Comparison of ENCODE assay signal across 17 cellular contexts in the genomic region with DNA sequence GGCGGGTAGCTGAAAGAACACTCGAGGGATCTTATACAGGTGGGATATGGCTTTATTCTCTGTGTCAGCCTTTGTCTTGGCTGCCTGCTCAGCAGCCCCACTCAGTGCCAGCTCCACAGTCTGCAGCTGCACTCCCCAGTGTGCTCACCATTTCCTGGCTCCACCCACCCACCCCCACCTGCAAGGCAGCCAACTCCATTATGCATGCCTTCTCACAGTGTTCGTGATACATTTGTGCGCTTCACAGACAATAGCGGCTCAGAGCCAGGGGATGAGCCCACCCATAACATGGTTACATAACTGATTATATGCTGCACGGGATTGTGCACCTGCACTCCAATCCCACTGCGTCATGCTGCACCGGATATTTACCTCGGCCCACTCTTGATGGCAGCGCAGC. TPM values are rescaled to one million over a fixed set of nuclear protein-coding genes. Genes with fewer than 3 reads are reported as not detected.
DNase-seq lines count a peak whose midpoint lies in the region; ATAC-seq, FAIRE-seq and TF ChIP-seq lines count a peak whose summit lies in the region.
"Had no signal": no experiment of that assay in that cellular context is flagged by ENCODE, and none has a peak within 500 bp of the region (broad histone marks: within the 10 kb centered on the region; RNA-seq: fewer than 3 reads in every experiment).

No MANE protein-coding gene starts in this region.

- no peak overlapping the region for H2BK15ac ChIP-seq in H9 (ENCODE audit: low read depth, low read length)

- no peak overlapping the region for H3T11ph ChIP-seq in H9 (ENCODE audit: low read length)

- no peak overlapping the region for H3K9ac ChIP-seq in H9 (ENCODE audit: extremely low read depth, insufficient read length, low read length)
- H3K9ac ChIP-seq: BLaER1 had no signal

- H3K14ac ChIP-seq in H9 (ENCODE audit: insufficient read depth, low read length) = no peak overlapping the region

- no peak overlapping the region for H3K18ac ChIP-seq in H9 (ENCODE audit: insufficient read length, low read depth, low read length)

- CTCF ChIA-PET in WTC11 (lab: Charles Lee) = interaction anchor here (0.6 to 0.8 kb wide), 3 partner anchors 9 to 285 kb away, joined by 3 to 4 read pairs (median 3); a partner anchor contains a TSS

- H3K56ac ChIP-seq in H9 (ENCODE audit: insufficient read length, low read depth, low read length) = no peak overlapping the region

- H3K4me2 ChIP-seq in H9 (ENCODE audit: insufficient read depth, insufficient read length, low read length) = no peak overlapping the region
- H3K4me2 ChIP-seq: BLaER1 had no signal

- no peaks in the 10 kb centered on the region for H3K9me3 ChIP-seq in H9 (ENCODE audit: control insufficient read depth, low read depth, low read length)
- H3K9me3 ChIP-seq: BLaER1, HAP-1 had no signal

- no peak for DNase-seq in GM12891 (ENCODE audit: insufficient read length, low spot score)
- peak; percentile 50 for DNase-seq in H9
- no peak for DNase-seq in WTC11 (ENCODE audit: low spot score)
- DNase-seq in iPS-NIHi7 (ENCODE audit: extremely low spot score) = peak; percentile 31
- no peak for DNase-seq in COLO829 (ENCODE audit: low spot score)
- DNase-seq in amniotic stem cell (lab: John Stamatoyannopoulos, UW) = no peak
- no peak for DNase-seq in NCI-H1105 treated with DMSO at 0.1 percent for 48 hours (lab: John Stamatoyannopoulos, UW)
- DNase-seq in NCI-H2227 treated with DMSO at 0.1 percent for 48 hours (lab: John Stamatoyannopoulos, UW) = no peak
- DNase-seq: EL; NCI-H1092; NCI-H187 treated with DMSO at 0.1 percent for 48 hours; NCI-H524; NK-92 treated with Interleukin-12 subunit alpha and Interleukin-12 subunit beta, amount 100 ng/mL, for 24 hours had no signal

- H3K27me3 Mint-ChIP-seq in H9 (ENCODE audit: low read depth) (peaks cover 7% of the 10 kb centered on the region), WTC11 (ENCODE audit: low read depth) (peaks cover 5% of the 10 kb centered on the region; the same call in 1 of the 2 replicates)

- WGBS in H9 (ENCODE audit: extremely low coverage, insufficient read length, low lambda C conversion rate) = no CpG with 5 or more reads among the region's 10 CpGs

- no peak overlapping the region for H4K5ac ChIP-seq in H9 (ENCODE audit: insufficient read length, low read depth, low read length)

- no peak overlapping the region for H2BK20ac ChIP-seq in H9 (ENCODE audit: low read depth, low read length, poor library complexity, severe bottlenecking)

- H3K4me1 ChIP-seq in H9 (ENCODE audit: insufficient read depth, low read length) = no peaks in the 10 kb centered on the region
- H3K4me1 ChIP-seq: BLaER1, HAP-1 had no signal

- H3K36me3 Mint-ChIP-seq in H9 (ENCODE audit: insufficient read depth in 1 of 3, low read depth in 3 of 3) = no peaks in the 10 kb centered on the region
- H3K36me3 Mint-ChIP-seq in WTC11 = no peaks in the 10 kb centered on the region

- POLR2A ChIA-PET in WTC11 (lab: Charles Lee) = no interaction called here

- H3K4me3 Mint-ChIP-seq in H9 (no peak overlapping the region), WTC11 (no peak overlapping the region)

- H4K8ac ChIP-seq in H9 (replicated peaks; ENCODE audit: insufficient read length, low read depth, low read length) = no peak overlapping the region

- no peaks in the 10 kb centered on the region for H3K27me3 ChIP-seq in H9 (ENCODE audit: insufficient read depth, low read length)
- H3K27me3 ChIP-seq: BLaER1 had no signal

- no peak overlapping the region for H2BK120ac ChIP-seq in H9 (ENCODE audit: low read depth, low read length, poor library complexity, severe bottlenecking)

- no peaks in the 10 kb centered on the region for H3K9me3 Mint-ChIP-seq in H9
- peaks cover 5% of the 10 kb centered on the region; the same call in 1 of the 2 replicates for H3K9me3 Mint-ChIP-seq in WTC11

- H2BK5ac ChIP-seq in H9 (ENCODE audit: insufficient read length, low read length) = no peak overlapping the region

- peak; percentile 83 for FAIRE-seq in GM12891 (lab: Jason Lieb, UNC)

- no peak for TF ChIP-seq POLR2A in GM12891 (IDR thresholded peaks at IDR 0.05; ENCODE audit: low read depth, low read length)

- H3K4me1 Mint-ChIP-seq in H9 (peaks cover 3% of the 10 kb centered on the region in 2 experiments; a peak in 1 of 4 replicates), WTC11 (no peaks in the 10 kb centered on the region)

- no peaks in the 10 kb centered on the region for H3K79me1 ChIP-seq in H9 (ENCODE audit: insufficient read depth, low read depth, low read length, poor library complexity, severe bottlenecking)

- H2BK12ac ChIP-seq in H9 (ENCODE audit: insufficient read length, low read depth, low read length) = no peak overlapping the region

- peak; percentile 74 for ATAC-seq in WTC11

- H3K79me2 ChIP-seq in H9 (ENCODE audit: insufficient read depth, low read length) = no peaks in the 10 kb centered on the region

- H3K23ac ChIP-seq in H9 (ENCODE audit: insufficient read length, low read depth, low read length) = no peak overlapping the region

- no peaks in the 10 kb centered on the region for H3K23me2 ChIP-seq in H9 (ENCODE audit: insufficient read length, low read depth, low read length, poor library complexity, severe bottlenecking)

- no peak overlapping the region for H3K27ac ChIP-seq in H9 (ENCODE audit: insufficient read length, low read depth, low read length)
- H3K27ac ChIP-seq: BLaER1 had no signal

- TF ChIP-seq CTCF in H9 (conservative IDR thresholded peaks at IDR 0.05) = 0 out of 3 replicates have a peak, but pooled peaks have one; percentile 12
- TF ChIP-seq CTCF in WTC11 (IDR thresholded peaks at IDR 0.05) = no peak

- no peak overlapping the region for H4K91ac ChIP-seq in H9 (ENCODE audit: insufficient read length, low read depth, low read length)

- no peak overlapping the region for H3K4ac ChIP-seq in H9 (ENCODE audit: low read depth, low read length)

- no peak overlapping the region for H2AK5ac ChIP-seq in H9 (ENCODE audit: insufficient read length, low read length)

- H2AFZ ChIP-seq in H9 (ENCODE audit: low read length) = no peak overlapping the region

- no peak overlapping the region for H3K27ac Mint-ChIP-seq in H9
- H3K27ac Mint-ChIP-seq in WTC11 = no peak overlapping the region

- H4K20me1 ChIP-seq in H9 (ENCODE audit: control insufficient read depth, insufficient read depth, insufficient read length) = no peaks in the 10 kb centered on the region
- H4K20me1 ChIP-seq: BLaER1 had no signal

TF ChIP-seq in GM12891, 5 proteins besides CTCF, POLR2A, EP300 and RAD21:
- no peak for TF ChIP-seq POLR2AphosphoS5 (IDR thresholded peaks at IDR 0.05; ENCODE audit: low read depth, low read length)
- TF ChIP-seq PAX5 (IDR thresholded peaks at IDR 0.05; ENCODE audit: insufficient read depth, low read length, severe bottlenecking) = no peak
- no peak for TF ChIP-seq SPI1 (IDR thresholded peaks at IDR 0.05; ENCODE audit: low read depth, low read length)

TF ChIP-seq in WTC11, 78 proteins besides CTCF, POLR2A, EP300 and RAD21:
- no peak for TF ChIP-seq MXD4 (CRISPR knock-in tag; IDR thresholded peaks at IDR 0.05; ENCODE audit: borderline replicate concordance)
- TF ChIP-seq, protein P1, sequence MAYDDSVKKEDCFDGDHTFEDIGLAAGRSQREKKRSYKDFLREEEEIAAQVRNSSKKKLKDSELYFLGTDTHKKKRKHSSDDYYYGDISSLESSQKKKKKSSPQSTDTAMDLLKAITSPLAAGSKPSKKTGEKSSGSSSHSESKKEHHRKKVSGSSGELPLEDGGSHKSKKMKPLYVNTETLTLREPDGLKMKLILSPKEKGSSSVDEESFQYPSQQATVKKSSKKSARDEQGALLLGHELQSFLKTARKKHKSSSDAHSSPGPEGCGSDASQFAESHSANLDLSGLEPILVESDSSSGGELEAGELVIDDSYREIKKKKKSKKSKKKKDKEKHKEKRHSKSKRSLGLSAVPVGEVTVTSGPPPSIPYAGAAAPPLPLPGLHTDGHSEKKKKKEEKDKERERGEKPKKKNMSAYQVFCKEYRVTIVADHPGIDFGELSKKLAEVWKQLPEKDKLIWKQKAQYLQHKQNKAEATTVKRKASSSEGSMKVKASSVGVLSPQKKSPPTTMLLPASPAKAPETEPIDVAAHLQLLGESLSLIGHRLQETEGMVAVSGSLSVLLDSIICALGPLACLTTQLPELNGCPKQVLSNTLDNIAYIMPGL (CRISPR knock-in tag; IDR thresholded peaks at IDR 0.05) = no peak

RNA-seq across cellular contexts. Expression of a gene that starts 8.8 kb away (rescaled TPM):
- polyA plus RNA-seq in GM12891 (2012; ENCODE audit: low read depth, missing spikeins) = 18.2 TPM
- total RNA-seq in H9 (2021) (19.8 and 21.5 TPM in 2 replicates), WTC11 (2021) (21.1 to 26.5 TPM (median 25.4 TPM) in 3 replicates)

RNA-seq across cellular contexts. Expression of a gene that starts 30.1 kb away (rescaled TPM):
- not detected for polyA plus RNA-seq in GM12891 (2012; ENCODE audit: low read depth, missing spikeins)
- total RNA-seq in H9 (2021) (not detected in 2 replicates), WTC11 (2021) (not detected in 3 replicates)
- total RNA-seq: HT-29, SK-MEL-5 had no signal

RNA-seq across cellular contexts. Expression of a gene that starts 33.2 kb away (rescaled TPM):
- 30.7 TPM for polyA plus RNA-seq in GM12891 (2012; ENCODE audit: low read depth, missing spikeins)
- 47.0 and 50.9 TPM in 2 replicates for total RNA-seq in H9 (2021)
- total RNA-seq in WTC11 (2021) = 32.1 to 36.8 TPM (median 34.1 TPM) in 3 replicates

RNA-seq across cellular contexts. Expression of a gene that starts 33.3 kb away (rescaled TPM):
- polyA plus RNA-seq in GM12891 (2012; ENCODE audit: low read depth, missing spikeins) = 1.9 TPM
- total RNA-seq in H9 (2021) = 6.7 and 8.7 TPM in 2 replicates
- total RNA-seq in WTC11 (2021) = 4.4 to 7.4 TPM (median 5.6 TPM) in 3 replicates

Comparison
In these comparisons a context has a peak if more than half of its experiments do, and no peak if none do; other contexts are left out.
1. DNase-seq: peak in H9 (single experiment) and iPS-NIHi7 (single experiment); none in GM12891 (single experiment), WTC11 (single experiment), COLO829 (single experiment), amniotic stem cell (single experiment), NCI-H1105 treated with DMSO at 0.1 percent for 48 hours (single experiment) and NCI-H2227 treated with DMSO at 0.1 percent for 48 hours (single experiment).